12 cellular contexts compared by ENCODE assay signal in genomic region chr2:59196511-59196910, GRCh38.
"Had no signal": no experiment of that assay in that cellular context is flagged by ENCODE, and none has a peak within 500 bp of the region (broad histone marks: within the 10 kb centered on the region; RNA-seq: fewer than 3 reads in every experiment).

No MANE protein-coding gene starts in this region.

- H3K27me3 ChIP-seq: spleen had no signal

- H3K4me1 ChIP-seq: spleen had no signal

- H3K27ac ChIP-seq: epithelial cell of prostate, spleen had no signal

- H3K4me3 ChIP-seq: spleen had no signal

- H3K36me3 ChIP-seq: spleen had no signal

- ATAC-seq: activated naive CD8-positive, alpha-beta T cell treated with anti-CD3 and anti-CD28 coated beads, Interleukin-2, amount 50 U/mL, for 24 hours; activated T-helper 17 cell treated with anti-CD3 and anti-CD28 coated beads, Interleukin-2, amount 50 U/mL, for 72 hours; sciatic nerve; stimulated activated naive CD8-positive, alpha-beta T cell treated with anti-CD3 and anti-CD28 coated beads, Interleukin-15, amount 100 ng/mL, for 72 hours had no signal

- DNase-seq: activated CD4-positive, CD25-positive, alpha-beta regulatory T cell treated with anti-CD3 and anti-CD28 coated beads, Interleukin-2, amount 50 U/mL, for 72 hours; activated naive CD4-positive, alpha-beta T cell treated with Interleukin-2 at 50 U/mL for 16 hours; activated naive CD8-positive, alpha-beta T cell treated with anti-CD3 and anti-CD28 coated beads, Interleukin-2, amount 50 U/mL, for 24 hours; activated T-cell treated with anti-CD3 and anti-CD28 coated beads for 4 hours; effector memory CD4-positive, alpha-beta T cell; glutamatergic neuron; spleen; stimulated activated naive CD8-positive, alpha-beta T cell treated with anti-CD3 and anti-CD28 coated beads, Interleukin-15, amount 100 ng/mL, for 72 hours; T-helper 9 cell had no signal
